ENCODE assay signal across 20 cellular contexts in genomic region chr16:23994615-23995014, GRCh38.
DNase-seq lines count a peak whose midpoint lies in the region; ATAC-seq, FAIRE-seq and TF ChIP-seq lines count a peak whose summit lies in the region.
"Had no signal": no experiment of that assay in that cellular context is flagged by ENCODE, and none has a peak within 500 bp of the region (broad histone marks: within the 10 kb centered on the region; RNA-seq: fewer than 3 reads in every experiment).

No MANE protein-coding gene starts in this region.

- POLR2A ChIA-PET in HEK293 (lab: Yijun Ruan, JAX), result no interaction called here

- peak overlapping the region; percentile 41 for H3K27ac Mint-ChIP-seq in central memory CD8-positive, alpha-beta T cell (ENCODE audit: low read depth)
- H3K27ac Mint-ChIP-seq: CD4-positive, alpha-beta T cell; CD8-positive, alpha-beta T cell had no signal

- H3K9me3 Mint-ChIP-seq in central memory CD8-positive, alpha-beta T cell, result no peaks in the 10 kb centered on the region
- H3K9me3 Mint-ChIP-seq: CD4-positive, alpha-beta T cell; CD8-positive, alpha-beta T cell had no signal

- no peaks in the 10 kb centered on the region for H3K4me1 ChIP-seq in HEK293 (ENCODE audit: control insufficient read depth, insufficient read depth, low read length)
- H3K4me1 ChIP-seq: BLaER1 treated with 17β-estradiol and CSF1 and Interleukin-3, amounts not matched to agents 10 nM and 100 nM; Caco-2 had no signal

- no peaks in the 10 kb centered on the region for H3K36me3 ChIP-seq in HEK293 (ENCODE audit: control insufficient read depth in 2 of 2, insufficient read depth in 1 of 2, low read length in 2 of 2)

- CTCF ChIA-PET in HEK293 (lab: Yijun Ruan, JAX), result interaction anchor here (1.9 kb wide), 1 partner anchor 15 kb away, joined by 12 read pairs; no protein-coding TSS in a partner anchor

- H3K27ac ChIP-seq in HEK293 (ENCODE audit: extremely low read depth, low read depth, low read length), result no peak overlapping the region
- H3K27ac ChIP-seq: BLaER1 treated with 17β-estradiol and CSF1 and Interleukin-3, amounts not matched to agents 10 nM and 100 nM; C4-2B had no signal

- H3K9me3 ChIP-seq in HEK293 (ENCODE audit: control insufficient read depth, insufficient read depth, low read depth, low read length), result no peaks in the 10 kb centered on the region
- H3K9me3 ChIP-seq: Caco-2 had no signal

- H3K4me3 ChIP-seq in HEK293 (ENCODE audit: low read depth, low read length), result no peak overlapping the region
- H3K4me3 ChIP-seq: BLaER1 treated with 17β-estradiol and CSF1 and Interleukin-3, amounts not matched to agents 10 nM and 100 nM had no signal

- ATAC-seq in central memory CD8-positive, alpha-beta T cell (replicated peaks; ENCODE audit: extremely low read depth, poor library complexity, severe bottlenecking), result no peak
- no peak for ATAC-seq in HG03342 (IDR thresholded peaks at IDR 0.05; ENCODE audit: unreplicated experiment)
- no peak for ATAC-seq in GM19351 (IDR thresholded peaks at IDR 0.05; ENCODE audit: unreplicated experiment)
- ATAC-seq: CD8-positive, alpha-beta T cell had no signal

- no peak for DNase-seq in central memory CD8-positive, alpha-beta T cell (ENCODE audit: low spot score in 2 of 2)
- DNase-seq in urothelium cell line (ENCODE audit: low spot score), result no peak
- DNase-seq: 8988T; ACHN; Caco-2; Calu3; CD4-positive, alpha-beta T cell; CD8-positive, alpha-beta T cell; DMS79 treated with DMSO at 0.1 percent for 48 hours; GF-D8 had no signal

- H3K4me3 Mint-ChIP-seq in central memory CD8-positive, alpha-beta T cell, result no peak overlapping the region
- H3K4me3 Mint-ChIP-seq: CD4-positive, alpha-beta T cell; CD8-positive, alpha-beta T cell had no signal

- peaks cover 56% of the 10 kb centered on the region for H3K4me1 Mint-ChIP-seq in central memory CD8-positive, alpha-beta T cell

- no peak for TF ChIP-seq CTCF in HEK293 (tag by site-specific recombination; IDR thresholded peaks at IDR 0.05)

- FAIRE-seq in urothelium cell line (lab: Jason Lieb, UNC), result no peak
- FAIRE-seq: A204.1, D721Med, G401.6, GM12891, GM19239 had no signal

- H3K27me3 Mint-ChIP-seq in central memory CD8-positive, alpha-beta T cell, result no peaks in the 10 kb centered on the region
- H3K27me3 Mint-ChIP-seq: CD4-positive, alpha-beta T cell had no signal

- H3K36me3 Mint-ChIP-seq in central memory CD8-positive, alpha-beta T cell (ENCODE audit: insufficient read depth), result peaks cover 17% of the 10 kb centered on the region

TF ChIP-seq in HEK293, 187 proteins besides CTCF, POLR2A, EP300 and RAD21:
- TF ChIP-seq ZNF704 (tag by site-specific recombination; IDR thresholded peaks at IDR 0.05), result no peak
- TF ChIP-seq KLF9 (tag by site-specific recombination; IDR thresholded peaks at IDR 0.05; ENCODE audit: low read depth), result no peak
- TF ChIP-seq TCF7L2 (IDR thresholded peaks at IDR 0.05; ENCODE audit: borderline replicate concordance, low read depth, low read length), result no peak
- TF ChIP-seq INSM2 (tag by site-specific recombination; IDR thresholded peaks at IDR 0.05), result no peak
- no peak for TF ChIP-seq ZNF488 (tag by site-specific recombination; IDR thresholded peaks at IDR 0.05)
- peak; percentile 91 for TF ChIP-seq ZNF157 (tag by site-specific recombination; IDR thresholded peaks at IDR 0.05)
- no peak for TF ChIP-seq KLF1 (tag by site-specific recombination; IDR thresholded peaks at IDR 0.05)
